In genomic region chr4:158821228-158822009, GRCh38 we compare ENCODE assay signal across 8 cellular contexts. TPM values are rescaled to one million over a fixed set of nuclear protein-coding genes. Genes with fewer than 3 reads are reported as not detected.
DNase-seq lines count a peak whose midpoint lies in the region; ATAC-seq lines count a peak whose summit lies in the region.

No MANE protein-coding gene starts in this region.

- H3K36me3 ChIP-seq in mesenchymal stem cell (ENCODE audit: control insufficient read depth in 1 of 2, insufficient read depth in 2 of 2, low read depth in 1 of 2, low read length in 2 of 2): peaks cover 0 to under 1% of the 10 kb centered on the region in 2 experiments

- no peak overlapping the region for H3K4me3 ChIP-seq in mesenchymal stem cell (ENCODE audit: insufficient read depth in 1 of 2, low read depth in 1 of 2, low read length in 2 of 2)

- H2BK15ac ChIP-seq in mesenchymal stem cell (ENCODE audit: low read depth, poor library complexity, severe bottlenecking): no peak overlapping the region

- peak overlapping the region; percentile 42 for H2BK120ac ChIP-seq in mesenchymal stem cell (ENCODE audit: low read depth, low read length)

- no peak overlapping the region for H3K4ac ChIP-seq in mesenchymal stem cell (ENCODE audit: low read depth in 1 of 2, low read length in 2 of 2)

- H2AFZ ChIP-seq in mesenchymal stem cell (ENCODE audit: low read depth, low read length): no peak overlapping the region

- H3K9me3 ChIP-seq in mesenchymal stem cell (ENCODE audit: control insufficient read depth, low read length): no peaks in the 10 kb centered on the region

- H2BK12ac ChIP-seq in mesenchymal stem cell (ENCODE audit: low read length in 2 of 2): no peak overlapping the region

- WGBS in mesenchymal stem cell: 73% methylated on average over 4 of the region's 4 CpGs

- no peak overlapping the region for H3K23ac ChIP-seq in mesenchymal stem cell (ENCODE audit: low read length in 2 of 2)

- ATAC-seq in GM18498 (IDR thresholded peaks at IDR 0.05; ENCODE audit: unreplicated experiment) (peak; percentile 35), GM21619 (IDR thresholded peaks at IDR 0.05; ENCODE audit: unreplicated experiment) (peak; percentile 38)

- H3K4me2 ChIP-seq in mesenchymal stem cell (ENCODE audit: low read length, poor library complexity, severe bottlenecking): no peak overlapping the region

- H3K18ac ChIP-seq in mesenchymal stem cell (ENCODE audit: low read depth in 1 of 2, low read length in 2 of 2): peak overlapping the region in 1 of 2 experiments; percentile 21

- no peak overlapping the region for H3K27ac ChIP-seq in mesenchymal stem cell (ENCODE audit: low read length, poor library complexity, severe bottlenecking)

- H3K79me1 ChIP-seq in mesenchymal stem cell (replicated peaks; ENCODE audit: low read length, poor library complexity, severe bottlenecking): peaks cover 34% of the 10 kb centered on the region

- H3K14ac ChIP-seq in mesenchymal stem cell (ENCODE audit: low read length in 2 of 2): no peak overlapping the region

- H2AK5ac ChIP-seq in mesenchymal stem cell (ENCODE audit: low read length, severe bottlenecking): no peak overlapping the region

- no peaks in the 10 kb centered on the region for H3K27me3 ChIP-seq in mesenchymal stem cell (ENCODE audit: control insufficient read depth in 1 of 2, insufficient read depth in 1 of 2, low read length in 2 of 2)

- H4K91ac ChIP-seq in mesenchymal stem cell (ENCODE audit: low read length): no peak overlapping the region

- H3K9ac ChIP-seq in mesenchymal stem cell (ENCODE audit: low read length): peak overlapping the region; percentile 61

- no peak overlapping the region for H2BK5ac ChIP-seq in mesenchymal stem cell (ENCODE audit: low read depth, low read length, poor library complexity, severe bottlenecking)

- peaks cover 11% of the 10 kb centered on the region for H3K4me1 ChIP-seq in mesenchymal stem cell (ENCODE audit: control insufficient read depth, insufficient read depth, low read depth, low read length)

- H4K8ac ChIP-seq in mesenchymal stem cell (ENCODE audit: low read length): no peak overlapping the region

- DNase-seq in OCI-M1 (lab: John Stamatoyannopoulos, UW): peak; percentile 52
- DNase-seq in mesenchymal stem cell: peak; percentile 50
- DNase-seq in NCI-H1417 treated with DMSO at 0.1 percent for 48 hours (lab: John Stamatoyannopoulos, UW): no peak
- DNase-seq in inferior parietal cortex (ENCODE audit: extremely low spot score): no peak
- no peak for DNase-seq in NCI-H2171 (lab: John Stamatoyannopoulos, UW)
- DNase-seq in NCI-H2029 (lab: John Stamatoyannopoulos, UW): no peak

RNA-seq across cellular contexts. Expression of gene FNIP2, which starts 52.6 kb away (rescaled TPM):
- 16.4 TPM for polyA plus RNA-seq in mesenchymal stem cell (2013, experiment 1 of 2)
- polyA plus RNA-seq in mesenchymal stem cell (2013, experiment 2 of 2): 18.0 TPM

Comparison
In these comparisons a context has a peak if more than half of its experiments do, and no peak if none do; other contexts are left out.
1. DNase-seq: peak in OCI-M1 (single experiment) and mesenchymal stem cell (single experiment); none in NCI-H1417 treated with DMSO at 0.1 percent for 48 hours (single experiment), inferior parietal cortex (single experiment), NCI-H2171 (single experiment) and NCI-H2029 (single experiment).